In genomic region chr2:65300772-65301711, GRCh38 we compare ENCODE assay signal across 8 cellular contexts.
DNase-seq lines count a peak whose midpoint lies in the region; ATAC-seq and TF ChIP-seq lines count a peak whose summit lies in the region.

No MANE protein-coding gene starts in this region.

- TF ChIP-seq CTCF in cardiac fibroblast (IDR thresholded peaks at IDR 0.05; ENCODE audit: low read depth, low read length) (no peak), lower lobe of right lung (IDR thresholded peaks at IDR 0.05) (no peak)

- intact Hi-C loops in lower lobe of right lung (cut with DNase I): no loop called here

- H3K36me3 ChIP-seq in Karpas-422 (ENCODE audit: insufficient read depth, low read length) (no peaks in the 10 kb centered on the region), lower lobe of right lung (no peaks in the 10 kb centered on the region)

- H3K27me3 ChIP-seq in Karpas-422 (ENCODE audit: low read length) (no peaks in the 10 kb centered on the region), lower lobe of right lung (ENCODE audit: low read depth) (no peaks in the 10 kb centered on the region)

- H3K9me2 ChIP-seq in Karpas-422 (replicated peaks; ENCODE audit: insufficient read depth, low read length): no peaks in the 10 kb centered on the region

- H3K4me1 ChIP-seq in Karpas-422 (ENCODE audit: low read length): peaks cover 23% of the 10 kb centered on the region
- peaks cover 34% of the 10 kb centered on the region for H3K4me1 ChIP-seq in lower lobe of right lung

- peak overlapping the region; percentile 31 for H3K9ac ChIP-seq in Karpas-422 (ENCODE audit: low read length)

- H3K27ac ChIP-seq in Karpas-422 (ENCODE audit: low read length) (no peak overlapping the region), lower lobe of right lung (peak overlapping the region; percentile 73)

- no peak overlapping the region for H2AFZ ChIP-seq in Karpas-422 (ENCODE audit: low read length)

- H3K79me2 ChIP-seq in Karpas-422 (ENCODE audit: low read length): no peaks in the 10 kb centered on the region

- peak overlapping the region; percentile 43 for H3K4me2 ChIP-seq in Karpas-422 (ENCODE audit: low read depth, low read length, poor library complexity, severe bottlenecking)

- ATAC-seq in GM21717 (IDR thresholded peaks at IDR 0.05; ENCODE audit: unreplicated experiment) (peak; percentile 87), lower lobe of right lung (peak; percentile 91 to 95)

- DNase-seq in EH (ENCODE audit: low read depth) (peak; percentile 93), Karpas-422 (peak; percentile 69), cardiac fibroblast (ENCODE audit: low read depth in 2 of 2) (peak; percentile 73 to 88), lower lobe of right lung (peak; percentile 65), OCI-M1 (lab: John Stamatoyannopoulos, UW) (no peak)
- peak; percentile 63 for DNase-seq in activated CD4-positive, CD25-positive, alpha-beta regulatory T cell treated with anti-CD3 and anti-CD28 coated beads, Interleukin-2, amount 50 U/mL, for 72 hours
- DNase-seq in stimulated activated CD8-positive, alpha-beta memory T cell treated with anti-CD3 and anti-CD28 coated beads, Interleukin-12 subunit alpha, Interleukin-12 subunit beta, amount 100 ng/mL, for 24 hours (ENCODE audit: extremely low read depth): peak; percentile 49

- H4K20me1 ChIP-seq in Karpas-422 (ENCODE audit: insufficient read depth, low read depth, low read length): no peaks in the 10 kb centered on the region

- H3K9me3 ChIP-seq in Karpas-422 (ENCODE audit: low read length): no peaks in the 10 kb centered on the region
- no peaks in the 10 kb centered on the region for H3K9me3 ChIP-seq in lower lobe of right lung

- peak overlapping the region; percentile 2; the same call in 1 of the 2 replicates for H3K4me3 ChIP-seq in Karpas-422 (ENCODE audit: low read length)
- H3K4me3 ChIP-seq in cardiac fibroblast (replicated peaks in 1 of 2; ENCODE audit: low read depth in 2 of 2, low read length in 2 of 2): no peak overlapping the region
- peak overlapping the region; percentile 19 for H3K4me3 ChIP-seq in lower lobe of right lung

Comparison
In these comparisons a context has a peak if more than half of its experiments do, and no peak if none do; other contexts are left out.
1. H3K4me3 ChIP-seq: peak in Karpas-422 (single experiment) and lower lobe of right lung (single experiment); none in cardiac fibroblast (0 of 2).